1 cellular context compared by ENCODE assay signal in genomic region chr9:133251773-133252172, GRCh38.
TF ChIP-seq lines count a peak whose summit lies in the region.

No MANE protein-coding gene starts in this region.

TF ChIP-seq in HEK293, 187 proteins besides CTCF, POLR2A, EP300 and RAD21:
- TF ChIP-seq ZNF791 (tag by site-specific recombination; IDR thresholded peaks at IDR 0.05) (no peak), ZSCAN16 (tag by site-specific recombination; IDR thresholded peaks at IDR 0.05) (no peak), ZNF623 (tag by site-specific recombination; IDR thresholded peaks at IDR 0.05) (no peak), ZFHX2 (tag by site-specific recombination; conservative IDR thresholded peaks at IDR 0.05) (peak; percentile 40), KLF1 (tag by site-specific recombination; IDR thresholded peaks at IDR 0.05) (peak; percentile 94), ZNF169 (tag by site-specific recombination; IDR thresholded peaks at IDR 0.05) (no peak), EGR2 (tag by site-specific recombination; IDR thresholded peaks at IDR 0.05; ENCODE audit: low read depth) (0 out of 2 replicates have a peak, but pooled peaks have one; percentile 39), ZNF416 (tag by site-specific recombination; IDR thresholded peaks at IDR 0.05) (no peak)
